Comparison of ENCODE assay signal across 8 cellular contexts in the genomic region with DNA sequence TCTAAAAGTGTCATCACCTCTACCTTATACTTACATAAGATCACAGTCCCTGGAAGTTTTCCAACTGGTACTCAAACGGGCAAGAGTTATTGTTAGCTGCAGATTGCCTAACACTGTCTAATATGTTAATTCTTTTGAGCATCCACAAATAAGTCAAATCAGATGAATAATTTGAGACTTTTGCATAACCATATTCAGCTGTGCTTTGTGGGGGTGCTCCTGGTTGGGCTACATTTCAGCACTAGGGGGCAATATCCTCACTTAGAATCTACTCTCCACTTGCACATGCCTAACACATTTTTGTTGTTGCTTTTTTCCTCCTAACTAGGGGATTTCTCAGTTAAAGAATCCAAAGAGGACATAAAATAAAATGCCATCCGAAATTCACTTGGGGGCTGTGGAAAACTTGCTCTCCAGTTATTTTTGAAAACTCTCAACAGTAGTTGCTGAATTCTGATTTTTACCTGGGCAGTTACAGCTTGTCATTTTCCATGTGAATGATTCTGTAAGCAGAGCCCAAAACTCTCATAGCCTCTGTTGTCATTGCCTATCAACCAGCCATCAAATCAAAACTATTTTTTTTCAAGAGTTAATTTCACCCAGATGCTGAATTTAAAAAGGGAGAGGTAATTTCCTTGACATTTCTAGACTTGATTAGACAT.
A peak's percentile ranks its signal among the peaks of the same experiment; 100 is the strongest.
DNase-seq lines count a peak whose midpoint lies in the region; ATAC-seq, FAIRE-seq and TF ChIP-seq lines count a peak whose summit lies in the region.

No MANE protein-coding gene starts in this region.

- intact Hi-C loops in esophagus muscularis mucosa (cut with DNase I) = loop anchor here (2.0 kb wide), 1 partner anchor 149 kb away; no protein-coding TSS in a partner anchor

- H3K36me3 ChIP-seq in BE2C (no peaks in the 10 kb centered on the region), esophagus muscularis mucosa (no peaks in the 10 kb centered on the region)

- DNase-seq in BE2C = peak; percentile 46
- peak; percentile 7 for DNase-seq in GM12892 (ENCODE audit: insufficient read length)
- peak; percentile 0 for DNase-seq in NCI-H1092 (lab: John Stamatoyannopoulos, UW)
- peak; percentile 7 for DNase-seq in UCSD-AML1 (lab: John Stamatoyannopoulos, UW; ENCODE audit: unreplicated experiment)
- no peak for DNase-seq in esophagus muscularis mucosa (ENCODE audit: extremely low spot score)
- peak; percentile 26 for DNase-seq in non-pigmented ciliary epithelial cell (ENCODE audit: low read depth)
- no peak for DNase-seq in OCI-M2 (lab: John Stamatoyannopoulos, UW; ENCODE audit: unreplicated experiment)

- H3K9me3 ChIP-seq in BE2C (no peaks in the 10 kb centered on the region), esophagus muscularis mucosa (no peaks in the 10 kb centered on the region)

- no peak overlapping the region for H3K4me3 ChIP-seq in BE2C (ENCODE audit: low read depth, low read length)
- no peak overlapping the region for H3K4me3 ChIP-seq in esophagus muscularis mucosa

- ATAC-seq in HG02642 (IDR thresholded peaks at IDR 0.05; ENCODE audit: poor library complexity, unreplicated experiment) = peak; percentile 93

- WGBS in esophagus muscularis mucosa = 11% methylated on average over 2 of the region's 2 CpGs

- no peak overlapping the region for H3K27ac ChIP-seq in esophagus muscularis mucosa (replicated peaks in 1 of 4)

- H3K27me3 ChIP-seq in BE2C (no peaks in the 10 kb centered on the region), esophagus muscularis mucosa (no peaks in the 10 kb centered on the region)

- FAIRE-seq in GM12892 (lab: Jason Lieb, UNC) = peak; percentile 78

- TF ChIP-seq POLR2A in GM12892 (IDR thresholded peaks at IDR 0.05; ENCODE audit: low read depth, low read length) = no peak
- TF ChIP-seq POLR2A in esophagus muscularis mucosa (IDR thresholded peaks at IDR 0.05; ENCODE audit: low read depth) = no peak

- H3K4me1 ChIP-seq in BE2C = peaks cover 3% of the 10 kb centered on the region
- H3K4me1 ChIP-seq in esophagus muscularis mucosa = peaks cover 0 to 6% (median 3%) of the 10 kb centered on the region in 4 donors

- TF ChIP-seq CTCF in BE2C (IDR thresholded peaks at IDR 0.05; ENCODE audit: low read depth, low read length) (peak; percentile 94), esophagus muscularis mucosa (IDR thresholded peaks at IDR 0.05) (peak; percentile 60 to 68 (median 66))

- no peak for TF ChIP-seq EP300 in esophagus muscularis mucosa (IDR thresholded peaks at IDR 0.05)

Comparison
In these comparisons a context has a peak if more than half of its experiments do, and no peak if none do; other contexts are left out.
1. DNase-seq: peak in BE2C (single experiment), GM12892 (single experiment), NCI-H1092 (single experiment), UCSD-AML1 (single experiment) and non-pigmented ciliary epithelial cell (single experiment); none in esophagus muscularis mucosa (single experiment) and OCI-M2 (single experiment).